8 cellular contexts compared by ENCODE assay signal in genomic region chr1:46179138-46180081, GRCh38. TPM values are rescaled to one million over a fixed set of nuclear protein-coding genes. Genes with fewer than 3 reads are reported as not detected.
A peak's percentile ranks its signal among the peaks of the same experiment; 100 is the strongest.
DNase-seq lines count a peak whose midpoint lies in the region; ATAC-seq lines count a peak whose summit lies in the region.

No MANE protein-coding gene starts in this region.

- DNase-seq in EL (peak; percentile 88), NCI-H526 treated with DMSO at 0.1 percent for 48 hours (lab: John Stamatoyannopoulos, UW) (peak; percentile 85), lung microvascular endothelial cell (ENCODE audit: low read depth in 2 of 2) (peak; percentile 86 to 87)
- DNase-seq in activated CD4-positive, alpha-beta T cell treated with anti-CD3 and anti-CD28 coated beads, Interleukin-2, amount 50 U/mL, for 1 hour, result peak; percentile 61
- DNase-seq in stimulated activated CD8-positive, alpha-beta memory T cell treated with anti-CD3 and anti-CD28 coated beads, Interleukin-12 subunit alpha, Interleukin-12 subunit beta, amount 100 ng/mL, for 4 hours (ENCODE audit: low read depth), result peak; percentile 28

- no peaks in the 10 kb centered on the region for H3K36me3 ChIP-seq in duodenal mucosa (ENCODE audit: control insufficient read depth in 1 of 2, insufficient read depth in 2 of 2, low read length in 2 of 2)

- H3K4me1 ChIP-seq in duodenal mucosa (ENCODE audit: control insufficient read depth in 1 of 2, insufficient read depth in 2 of 2, low read length in 2 of 2), result peaks cover 56 to 60% of the 10 kb centered on the region in 2 donors

- no peak overlapping the region for H3K27ac ChIP-seq in duodenal mucosa (ENCODE audit: low read depth, low read length)

- ATAC-seq in HG03378 (IDR thresholded peaks at IDR 0.05; ENCODE audit: unreplicated experiment) (peak; percentile 48), GM18907 (IDR thresholded peaks at IDR 0.05; ENCODE audit: unreplicated experiment) (no peak)

- H3K9ac ChIP-seq in duodenal mucosa (ENCODE audit: low read depth in 1 of 2, low read length in 2 of 2), result peak overlapping the region in 1 of 2 donors; percentile 61

- no peaks in the 10 kb centered on the region for H3K9me3 ChIP-seq in duodenal mucosa (ENCODE audit: control insufficient read depth in 1 of 2, low read length in 2 of 2)

- H3K27me3 ChIP-seq in duodenal mucosa (ENCODE audit: control insufficient read depth in 1 of 2, insufficient read depth in 2 of 2, low read length in 2 of 2), result no peaks in the 10 kb centered on the region

- peak overlapping the region; percentile 44 to 64 for H3K4me3 ChIP-seq in duodenal mucosa (ENCODE audit: low read depth in 1 of 2, low read length in 2 of 2)

RNA-seq across cellular contexts. Expression of gene P3R3URF, which starts 3.1 kb away (rescaled TPM):
- total RNA-seq in lung microvascular endothelial cell, result not detected in 2 replicates

RNA-seq across cellular contexts. Expression of gene TSPAN1, which starts 4.5 kb away (rescaled TPM):
- 0.22 TPM in 1 of 2 replicates, not detected in the other for total RNA-seq in lung microvascular endothelial cell

RNA-seq across cellular contexts. Expression of gene POMGNT1, which starts 18.8 kb away (rescaled TPM):
- total RNA-seq in lung microvascular endothelial cell, result 24.6 and 40.5 TPM in 2 replicates

RNA-seq across cellular contexts. Expression of gene LURAP1, which starts 23.7 kb away (rescaled TPM):
- 0.60 and 1.3 TPM in 2 replicates for total RNA-seq in lung microvascular endothelial cell

RNA-seq across cellular contexts. Expression of gene PIK3R3, which starts 47.0 kb away (rescaled TPM):
- total RNA-seq in lung microvascular endothelial cell, result 11.7 and 16.6 TPM in 2 replicates

Comparison
In these comparisons a context has a peak if more than half of its experiments do, and no peak if none do; other contexts are left out.
1. DNase-seq: peak in every context shown above with its lines; median percentile 88 in EL; 86 in lung microvascular endothelial cell; 85 in NCI-H526 treated with DMSO at 0.1 percent for 48 hours; 61 in activated CD4-positive, alpha-beta T cell treated with anti-CD3 and anti-CD28 coated beads, Interleukin-2, amount 50 U/mL, for 1 hour; 28 in stimulated activated CD8-positive, alpha-beta memory T cell treated with anti-CD3 and anti-CD28 coated beads, Interleukin-12 subunit alpha, Interleukin-12 subunit beta, amount 100 ng/mL, for 4 hours.